9 cellular contexts compared by ENCODE assay signal in genomic region chr2:218281449-218281848, GRCh38. TPM values are rescaled to one million over a fixed set of nuclear protein-coding genes. Genes with fewer than 3 reads are reported as not detected.
DNase-seq lines count a peak whose midpoint lies in the region; ATAC-seq and TF ChIP-seq lines count a peak whose summit lies in the region.
"Had no signal": no experiment of that assay in that cellular context is flagged by ENCODE, and none has a peak within 500 bp of the region (broad histone marks: within the 10 kb centered on the region; RNA-seq: fewer than 3 reads in every experiment).

No MANE protein-coding gene starts in this region.

- TF ChIP-seq CTCF in RWPE2 (IDR thresholded peaks at IDR 0.05; ENCODE audit: poor library complexity, severe bottlenecking) (no peak), breast epithelium (IDR thresholded peaks at IDR 0.05) (no peak), right lobe of liver (IDR thresholded peaks at IDR 0.05) (no peak)

- H3K27ac ChIP-seq in RWPE2 (ENCODE audit: poor library complexity, severe bottlenecking) (peak overlapping the region; percentile 95), breast epithelium (peak overlapping the region; percentile 95 to 97), right lobe of liver (peak overlapping the region in 2 of 3 donors; percentile 15 to 99), subcutaneous abdominal adipose tissue (ENCODE audit: low read depth, low read length) (peak overlapping the region; percentile 100)
- H3K27ac ChIP-seq: ovary had no signal

- H3K9me3 ChIP-seq in RWPE2 (ENCODE audit: severe bottlenecking) (no peaks in the 10 kb centered on the region), breast epithelium (no peaks in the 10 kb centered on the region), right lobe of liver (no peaks in the 10 kb centered on the region), subcutaneous abdominal adipose tissue (ENCODE audit: control insufficient read depth in 5 of 5, low read length in 5 of 5) (no peaks in the 10 kb centered on the region)
- H3K9me3 ChIP-seq: ovary had no signal

- H3K4me3 ChIP-seq in RWPE2 (ENCODE audit: severe bottlenecking) (no peak overlapping the region), breast epithelium (no peak overlapping the region), right lobe of liver (no peak overlapping the region), subcutaneous abdominal adipose tissue (ENCODE audit: low read depth in 1 of 5, low read length in 5 of 5) (peak overlapping the region in 1 of 5 donors; percentile 4)
- H3K4me3 ChIP-seq: ovary had no signal

- H3K27me3 ChIP-seq in RWPE2 (ENCODE audit: insufficient read depth, poor library complexity, severe bottlenecking) (no peaks in the 10 kb centered on the region), breast epithelium (no peaks in the 10 kb centered on the region), right lobe of liver (no peaks in the 10 kb centered on the region), subcutaneous abdominal adipose tissue (ENCODE audit: control insufficient read depth in 5 of 5, insufficient read depth in 4 of 5, low read length in 5 of 5) (no peaks in the 10 kb centered on the region)
- H3K27me3 ChIP-seq: ovary had no signal

- TF ChIP-seq POLR2A in breast epithelium (IDR thresholded peaks at IDR 0.05) (no peak), right lobe of liver (IDR thresholded peaks at IDR 0.05) (no peak)

- H3K4me1 ChIP-seq in RWPE2 (ENCODE audit: insufficient read depth, poor library complexity, severe bottlenecking) (peaks cover 51% of the 10 kb centered on the region), breast epithelium (peaks cover 16 to 52% of the 10 kb centered on the region in 2 donors), right lobe of liver (peaks cover 2 to 54% (median 33%) of the 10 kb centered on the region in 4 donors), subcutaneous abdominal adipose tissue (ENCODE audit: control insufficient read depth in 5 of 5, insufficient read depth in 5 of 5, low read length in 5 of 5) (peaks cover 16 to 54% (median 52%) of the 10 kb centered on the region in 5 donors)

- intact Hi-C loops in breast epithelium (cut with DNase I; ENCODE audit: low total_unique reads) (no loop called here), right lobe of liver (cut with DNase I) (no loop called here)

- peak overlapping the region in 3 of 5 donors; percentile 28 to 74 (median 53) for H3K9ac ChIP-seq in subcutaneous abdominal adipose tissue (ENCODE audit: low read length in 5 of 5)

- ATAC-seq in RWPE2 (ENCODE audit: low read depth) (no peak), right lobe of liver (peak in 2 of 4 donors; percentile 14 to 25), HG02938 (IDR thresholded peaks at IDR 0.05; ENCODE audit: unreplicated experiment) (no peak)

- WGBS in right lobe of liver (ENCODE audit: insufficient coverage, low coverage, low lambda C conversion rate, missing lambda C conversion rate) = 30% methylated on average over 2 of the region's 3 CpGs

- no peak for DNase-seq in RWPE2 (ENCODE audit: low spot score)
- peak in 1 of 2 donors; percentile 62 for DNase-seq in breast epithelium (ENCODE audit: low spot score in 2 of 2)
- DNase-seq in right lobe of liver = no peak
- DNase-seq in SW480 (ENCODE audit: low spot score) = no peak
- DNase-seq in HuH-7 (ENCODE audit: low spot score) = no peak
- DNase-seq: NCI-H524, ovary had no signal

- H3K36me3 ChIP-seq in RWPE2 (ENCODE audit: low read depth) = peaks cover 86% of the 10 kb centered on the region
- no peaks in the 10 kb centered on the region for H3K36me3 ChIP-seq in breast epithelium
- peaks cover 10 to 56% (median 34%) of the 10 kb centered on the region in 4 donors for H3K36me3 ChIP-seq in right lobe of liver
- peaks cover 2 to 71% (median 64%) of the 10 kb centered on the region in 5 donors for H3K36me3 ChIP-seq in subcutaneous abdominal adipose tissue (ENCODE audit: control insufficient read depth in 5 of 5, insufficient read depth in 5 of 5, low read length in 5 of 5)
- H3K36me3 ChIP-seq: ovary had no signal

RNA-seq across cellular contexts. Expression of gene TMBIM1, which starts 10.9 kb away (rescaled TPM):
- total RNA-seq in breast epithelium (100 to 1,000 TPM; 168 to 330 (median 170) TPM), right lobe of liver (100 to 1,000 TPM; 101 to 160 (median 126) TPM)

RNA-seq across cellular contexts. Expression of gene PNKD, which starts 11.1 kb away (rescaled TPM):
- 10 to 100 TPM; 30.2 to 48.3 (median 35.6) TPM for total RNA-seq in breast epithelium
- 100 to 1,000 TPM in 4 of 6 experiments, 10 to 100 TPM in 2; 78.5 to 137 (median 115) TPM for total RNA-seq in right lobe of liver

RNA-seq across cellular contexts. Expression of gene AAMP, which starts 11.5 kb away (rescaled TPM):
- total RNA-seq in breast epithelium (100 to 1,000 TPM; 150 to 164 (median 151) TPM), right lobe of liver (10 to 100 TPM; 40.0 to 99.5 (median 45.2) TPM)

RNA-seq across cellular contexts. Expression of gene GPBAR1, which starts 20.6 kb away (rescaled TPM):
- total RNA-seq in breast epithelium (10 to 100 TPM in 1 of 3 donors, 1 to 10 TPM in 2; 5.2 to 22.2 (median 8.5) TPM), right lobe of liver (1 to 10 TPM in 2 of 6 experiments, under 1 TPM in 4; 0.56 to 3.2 (median 0.94) TPM)
